1 cellular context compared by ENCODE assay signal in genomic region chr16:68300736-68301459, GRCh38.
A peak's percentile ranks its signal among the peaks of the same experiment; 100 is the strongest.
TF ChIP-seq lines count a peak whose summit lies in the region.

No MANE protein-coding gene starts in this region.

TF ChIP-seq in endothelial cell of umbilical vein, 7 proteins besides CTCF, POLR2A, EP300 and RAD21:
- TF ChIP-seq FOS (IDR thresholded peaks at IDR 0.05; ENCODE audit: borderline replicate concordance, insufficient read depth, low read length) (no peak), GATA2 (IDR thresholded peaks at IDR 0.05; ENCODE audit: insufficient read depth, insufficient read length, low read depth, low read length) (no peak), POLR2AphosphoS5 (IDR thresholded peaks at IDR 0.05; ENCODE audit: insufficient read depth, low read depth, low read length) (peak; percentile 14), MAX (IDR thresholded peaks at IDR 0.05; ENCODE audit: insufficient read depth, insufficient read length) (no peak), EZH2 (IDR thresholded peaks at IDR 0.05; ENCODE audit: borderline replicate concordance, low read depth, low read length, severe bottlenecking) (no peak), JUN (IDR thresholded peaks at IDR 0.05; ENCODE audit: borderline replicate concordance, insufficient read depth, insufficient read length, low read depth) (no peak)
TF ChIP-seq in endothelial cell of umbilical vein: peak in this region for 1.
